24 cellular contexts compared by ENCODE assay signal in the genomic region with DNA sequence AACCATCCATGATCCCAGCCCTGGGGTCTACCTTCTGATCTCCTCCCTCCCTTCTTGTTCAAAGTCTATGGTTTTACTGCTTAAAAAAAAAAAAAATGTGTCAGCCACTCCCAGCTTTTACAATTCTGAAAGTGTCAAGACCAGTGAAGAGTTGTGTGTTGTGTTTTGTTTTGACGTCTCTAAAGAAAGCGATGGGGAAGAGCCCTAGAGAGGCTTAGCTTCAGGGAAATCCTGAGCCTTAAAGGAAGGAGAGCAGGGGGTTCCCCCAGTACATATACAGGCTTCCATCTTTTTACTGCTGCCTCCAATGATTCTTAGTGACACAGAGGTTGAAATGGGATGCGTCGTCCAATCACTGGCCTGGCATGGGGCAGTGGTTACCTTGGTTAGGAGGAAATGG. TPM values are rescaled to one million over a fixed set of nuclear protein-coding genes. Genes with fewer than 3 reads are reported as not detected.
DNase-seq lines count a peak whose midpoint lies in the region; ATAC-seq and TF ChIP-seq lines count a peak whose summit lies in the region.
"Had no signal": no experiment of that assay in that cellular context is flagged by ENCODE, and none has a peak within 500 bp of the region (broad histone marks: within the 10 kb centered on the region; RNA-seq: fewer than 3 reads in every experiment).

No MANE protein-coding gene starts in this region.

- H2AK5ac ChIP-seq in mesenchymal stem cell (ENCODE audit: low read length, severe bottlenecking) = no peak overlapping the region

- H4K91ac ChIP-seq in mesenchymal stem cell (ENCODE audit: low read length) = no peak overlapping the region

- H3K4me3 ChIP-seq in cardiac muscle cell (no peak overlapping the region), mesenchymal stem cell (ENCODE audit: insufficient read depth in 1 of 2, low read depth in 1 of 2, low read length in 2 of 2) (no peak overlapping the region)
- H3K4me3 ChIP-seq: GM23248, HAP-1, MG63, SJSA1 had no signal

- peak overlapping the region in 1 of 2 experiments; percentile 9 for H3K4ac ChIP-seq in mesenchymal stem cell (ENCODE audit: low read depth in 1 of 2, low read length in 2 of 2)

- intact Hi-C loops in Right ventricle myocardium inferior (cut with DNase I) = loop anchor here (5.0 kb wide), 1 partner anchor 37 kb away; no protein-coding TSS in a partner anchor

- peak overlapping the region in 1 of 2 experiments; percentile 8 for H3K18ac ChIP-seq in mesenchymal stem cell (ENCODE audit: low read depth in 1 of 2, low read length in 2 of 2)

- no peak overlapping the region for H3K14ac ChIP-seq in mesenchymal stem cell (ENCODE audit: low read length in 2 of 2)

- no peak for ATAC-seq in Right ventricle myocardium inferior
- ATAC-seq in natural killer cell treated with Interleukin-12 subunit alpha and Interleukin-12 subunit beta and Interleukin-15 and Interleukin-18, amount 100 ng/mL, for 72 hours = peak; percentile 59 to 83
- no peak for ATAC-seq in stimulated activated effector memory CD8-positive, alpha-beta T cell treated with anti-CD3 and anti-CD28 coated beads, Interleukin-12 subunit alpha, Interleukin-12 subunit beta, amount 100 ng/mL, for 72 hours
- no peak for ATAC-seq in activated T-helper 17 cell treated with anti-CD3 and anti-CD28 coated beads, Interleukin-2, amount 50 U/mL, for 72 hours (replicated peaks)

- H2BK15ac ChIP-seq in mesenchymal stem cell (ENCODE audit: low read depth, poor library complexity, severe bottlenecking) = no peak overlapping the region

- H3K23ac ChIP-seq in mesenchymal stem cell (ENCODE audit: low read length in 2 of 2) = no peak overlapping the region

- H3K4me3 Mint-ChIP-seq in natural killer cell treated with Interleukin-12 subunit alpha and Interleukin-12 subunit beta and Interleukin-15 and Interleukin-18, amount 100 ng/mL, for 72 hours = peak overlapping the region; percentile 24
- no peak overlapping the region for H3K4me3 Mint-ChIP-seq in stimulated activated effector memory CD8-positive, alpha-beta T cell treated with anti-CD3 and anti-CD28 coated beads, Interleukin-12 subunit alpha, Interleukin-12 subunit beta, amount 100 ng/mL, for 72 hours
- no peak overlapping the region for H3K4me3 Mint-ChIP-seq in activated T-helper 17 cell treated with anti-CD3 and anti-CD28 coated beads, Interleukin-2, amount 50 U/mL, for 72 hours
- H3K4me3 Mint-ChIP-seq: IgD-negative memory B cell had no signal

- H4K8ac ChIP-seq in mesenchymal stem cell (ENCODE audit: low read length) = no peak overlapping the region

- peak overlapping the region; percentile 44 for H3K27ac ChIP-seq in cardiac muscle cell
- H3K27ac ChIP-seq in mesenchymal stem cell (ENCODE audit: low read length, poor library complexity, severe bottlenecking) = no peak overlapping the region
- H3K27ac ChIP-seq: 22Rv1, C4-2B, GM23248, HL-60, SJSA1 had no signal

- H3K4me2 ChIP-seq in mesenchymal stem cell (ENCODE audit: low read length, poor library complexity, severe bottlenecking) = no peak overlapping the region

- TF ChIP-seq CTCF in cardiac muscle cell (IDR thresholded peaks at IDR 0.05; ENCODE audit: low read depth, low read length) = no peak

- no peaks in the 10 kb centered on the region for H3K27me3 ChIP-seq in cardiac muscle cell
- peaks cover 3 to 97% of the 10 kb centered on the region in 2 experiments for H3K27me3 ChIP-seq in mesenchymal stem cell (ENCODE audit: control insufficient read depth in 1 of 2, insufficient read depth in 1 of 2, low read length in 2 of 2)
- H3K27me3 ChIP-seq: SJSA1 had no signal

- H3K27ac Mint-ChIP-seq in natural killer cell treated with Interleukin-12 subunit alpha and Interleukin-12 subunit beta and Interleukin-15 and Interleukin-18, amount 100 ng/mL, for 72 hours = peak overlapping the region; percentile 2 to 9
- H3K27ac Mint-ChIP-seq in stimulated activated effector memory CD8-positive, alpha-beta T cell treated with anti-CD3 and anti-CD28 coated beads, Interleukin-12 subunit alpha, Interleukin-12 subunit beta, amount 100 ng/mL, for 72 hours = no peak overlapping the region
- H3K27ac Mint-ChIP-seq in activated T-helper 17 cell treated with anti-CD3 and anti-CD28 coated beads, Interleukin-2, amount 50 U/mL, for 72 hours = no peak overlapping the region

- no peak overlapping the region for H2AFZ ChIP-seq in mesenchymal stem cell (ENCODE audit: low read depth, low read length)
- H2AFZ ChIP-seq: GM23248 had no signal

- H3K36me3 ChIP-seq in cardiac muscle cell = no peaks in the 10 kb centered on the region
- no peaks in the 10 kb centered on the region for H3K36me3 ChIP-seq in mesenchymal stem cell (ENCODE audit: control insufficient read depth in 1 of 2, insufficient read depth in 2 of 2, low read depth in 1 of 2, low read length in 2 of 2)
- H3K36me3 ChIP-seq: HAP-1, MG63, SJSA1 had no signal

- peak overlapping the region; percentile 6 for H2BK120ac ChIP-seq in mesenchymal stem cell (ENCODE audit: low read depth, low read length)

- no peaks in the 10 kb centered on the region for H3K9me3 ChIP-seq in cardiac muscle cell (ENCODE audit: low read depth)
- no peaks in the 10 kb centered on the region for H3K9me3 ChIP-seq in mesenchymal stem cell (ENCODE audit: control insufficient read depth, low read length)
- H3K9me3 ChIP-seq: HAP-1, MG63, SJSA1 had no signal

- peak overlapping the region in 1 of 2 experiments; percentile 75 for H2BK12ac ChIP-seq in mesenchymal stem cell (ENCODE audit: low read length in 2 of 2)

- H3K4me1 ChIP-seq in cardiac muscle cell (ENCODE audit: low read depth) (peaks cover 15% of the 10 kb centered on the region), mesenchymal stem cell (ENCODE audit: control insufficient read depth, insufficient read depth, low read depth, low read length) (no peaks in the 10 kb centered on the region)
- H3K4me1 ChIP-seq: HAP-1 had no signal

- H3K36me3 Mint-ChIP-seq in natural killer cell treated with Interleukin-12 subunit alpha and Interleukin-12 subunit beta and Interleukin-15 and Interleukin-18, amount 100 ng/mL, for 72 hours = no peaks in the 10 kb centered on the region
- H3K36me3 Mint-ChIP-seq in stimulated activated effector memory CD8-positive, alpha-beta T cell treated with anti-CD3 and anti-CD28 coated beads, Interleukin-12 subunit alpha, Interleukin-12 subunit beta, amount 100 ng/mL, for 72 hours = no peaks in the 10 kb centered on the region
- H3K36me3 Mint-ChIP-seq in activated T-helper 17 cell treated with anti-CD3 and anti-CD28 coated beads, Interleukin-2, amount 50 U/mL, for 72 hours (ENCODE audit: low read depth) = no peaks in the 10 kb centered on the region

- no peaks in the 10 kb centered on the region for H3K79me1 ChIP-seq in mesenchymal stem cell (replicated peaks; ENCODE audit: low read length, poor library complexity, severe bottlenecking)

- H3K4me1 Mint-ChIP-seq in natural killer cell treated with Interleukin-12 subunit alpha and Interleukin-12 subunit beta and Interleukin-15 and Interleukin-18, amount 100 ng/mL, for 72 hours (ENCODE audit: low read depth in 2 of 2) = peaks cover 10 to 14% of the 10 kb centered on the region in 2 donors
- H3K4me1 Mint-ChIP-seq in stimulated activated effector memory CD8-positive, alpha-beta T cell treated with anti-CD3 and anti-CD28 coated beads, Interleukin-12 subunit alpha, Interleukin-12 subunit beta, amount 100 ng/mL, for 72 hours = no peaks in the 10 kb centered on the region
- no peaks in the 10 kb centered on the region for H3K4me1 Mint-ChIP-seq in activated T-helper 17 cell treated with anti-CD3 and anti-CD28 coated beads, Interleukin-2, amount 50 U/mL, for 72 hours

- no peak overlapping the region for H3K9ac ChIP-seq in mesenchymal stem cell (ENCODE audit: low read length)
- H3K9ac ChIP-seq: GM23248 had no signal

- 61% methylated on average over 3 of the region's 4 CpGs for WGBS in mesenchymal stem cell

- DNase-seq in cardiac muscle cell (ENCODE audit: low read depth in 1 of 2, low spot score in 1 of 2) (no peak), Right ventricle myocardium inferior (ENCODE audit: missing footprints) (no peak), mesenchymal stem cell (no peak), NCI-H1694 treated with DMSO at 0.1 percent for 48 hours (lab: John Stamatoyannopoulos, UW) (no peak), nucleus accumbens (lab: John Stamatoyannopoulos, UW) (no peak)
- no peak for DNase-seq in natural killer cell treated with Interleukin-12 subunit alpha and Interleukin-12 subunit beta and Interleukin-15 and Interleukin-18, amount 100 ng/mL, for 72 hours (ENCODE audit: low spot score)
- DNase-seq in stimulated activated effector memory CD8-positive, alpha-beta T cell treated with anti-CD3 and anti-CD28 coated beads, Interleukin-12 subunit alpha, Interleukin-12 subunit beta, amount 100 ng/mL, for 72 hours (ENCODE audit: low spot score in 2 of 2) = no peak
- DNase-seq: AML-193, DND-41, GM23248, Kasumi-1, MG63, NCI-H1048, NCI-H1436, NCI-H2029, NCI-H526 had no signal

- no peak overlapping the region for H2BK5ac ChIP-seq in mesenchymal stem cell (ENCODE audit: low read depth, low read length, poor library complexity, severe bottlenecking)

- peaks cover 13 to 34% of the 10 kb centered on the region in 2 donors for H3K27me3 Mint-ChIP-seq in natural killer cell treated with Interleukin-12 subunit alpha and Interleukin-12 subunit beta and Interleukin-15 and Interleukin-18, amount 100 ng/mL, for 72 hours
- H3K27me3 Mint-ChIP-seq in activated T-helper 17 cell treated with anti-CD3 and anti-CD28 coated beads, Interleukin-2, amount 50 U/mL, for 72 hours = peaks cover 20% of the 10 kb centered on the region

- H3K9me3 Mint-ChIP-seq in natural killer cell treated with Interleukin-12 subunit alpha and Interleukin-12 subunit beta and Interleukin-15 and Interleukin-18, amount 100 ng/mL, for 72 hours = no peaks in the 10 kb centered on the region
- H3K9me3 Mint-ChIP-seq in stimulated activated effector memory CD8-positive, alpha-beta T cell treated with anti-CD3 and anti-CD28 coated beads, Interleukin-12 subunit alpha, Interleukin-12 subunit beta, amount 100 ng/mL, for 72 hours = no peaks in the 10 kb centered on the region
- no peaks in the 10 kb centered on the region for H3K9me3 Mint-ChIP-seq in activated T-helper 17 cell treated with anti-CD3 and anti-CD28 coated beads, Interleukin-2, amount 50 U/mL, for 72 hours
- H3K9me3 Mint-ChIP-seq: IgD-negative memory B cell had no signal

RNA-seq across cellular contexts. Expression of gene FMOD, which starts 13.9 kb away (rescaled TPM):
- total RNA-seq in cardiac muscle cell = 2.3 and 8.2 TPM in 2 replicates
- 3.1 and 7.6 TPM in 2 replicates for polyA plus RNA-seq in cardiac muscle cell
- 7.7 TPM for total RNA-seq in Right ventricle myocardium inferior
- 1.3 TPM for polyA plus RNA-seq in mesenchymal stem cell (2013, experiment 1 of 2)
- 1.4 TPM for polyA plus RNA-seq in mesenchymal stem cell (2013, experiment 2 of 2)
- not detected for total RNA-seq in natural killer cell treated with Interleukin-12 subunit alpha and Interleukin-12 subunit beta and Interleukin-15 and Interleukin-18, amount 100 ng/mL, for 72 hours
- total RNA-seq in activated T-helper 17 cell treated with anti-CD3 and anti-CD28 coated beads, Interleukin-2, amount 50 U/mL, for 72 hours = under 1 TPM in 1 of 2 donors, not detected in 1; 0.26 TPM
- total RNA-seq: HT1080 had no signal

RNA-seq across cellular contexts. Expression of gene BTG2, which starts 59.5 kb away (rescaled TPM):
- total RNA-seq in cardiac muscle cell (45.6 and 57.9 TPM in 2 replicates), Right ventricle myocardium inferior (44.8 TPM)
- 64.2 and 66.0 TPM in 2 replicates for polyA plus RNA-seq in cardiac muscle cell
- 23.3 TPM for polyA plus RNA-seq in mesenchymal stem cell (2013, experiment 1 of 2)
- polyA plus RNA-seq in mesenchymal stem cell (2013, experiment 2 of 2) = 22.9 TPM
- 100 to 1,000 TPM in 1 of 2 donors, 10 to 100 TPM in 1; 82.6 to 157 TPM for total RNA-seq in natural killer cell treated with Interleukin-12 subunit alpha and Interleukin-12 subunit beta and Interleukin-15 and Interleukin-18, amount 100 ng/mL, for 72 hours
- total RNA-seq in activated T-helper 17 cell treated with anti-CD3 and anti-CD28 coated beads, Interleukin-2, amount 50 U/mL, for 72 hours = 100 to 1,000 TPM in 1 of 2 donors, 10 to 100 TPM in 1; 91.3 to 340 TPM

Comparison
In these comparisons a context has a peak if more than half of its experiments do, and no peak if none do; other contexts are left out.
1. ATAC-seq: peak in natural killer cell treated with Interleukin-12 subunit alpha and Interleukin-12 subunit beta and Interleukin-15 and Interleukin-18, amount 100 ng/mL, for 72 hours (2 of 2); none in Right ventricle myocardium inferior (single experiment), stimulated activated effector memory CD8-positive, alpha-beta T cell treated with anti-CD3 and anti-CD28 coated beads, Interleukin-12 subunit alpha, Interleukin-12 subunit beta, amount 100 ng/mL, for 72 hours (single experiment) and activated T-helper 17 cell treated with anti-CD3 and anti-CD28 coated beads, Interleukin-2, amount 50 U/mL, for 72 hours (single experiment).
2. H3K27ac Mint-ChIP-seq: peak in natural killer cell treated with Interleukin-12 subunit alpha and Interleukin-12 subunit beta and Interleukin-15 and Interleukin-18, amount 100 ng/mL, for 72 hours (2 of 2); none in stimulated activated effector memory CD8-positive, alpha-beta T cell treated with anti-CD3 and anti-CD28 coated beads, Interleukin-12 subunit alpha, Interleukin-12 subunit beta, amount 100 ng/mL, for 72 hours (single experiment) and activated T-helper 17 cell treated with anti-CD3 and anti-CD28 coated beads, Interleukin-2, amount 50 U/mL, for 72 hours (single experiment).